17 cellular contexts compared by ENCODE assay signal in genomic region chr19:32866564-32867265, GRCh38. TPM values are rescaled to one million over a fixed set of nuclear protein-coding genes. Genes with fewer than 3 reads are reported as not detected.
"Had no signal": no experiment of that assay in that cellular context is flagged by ENCODE, and none has a peak within 500 bp of the region (broad histone marks: within the 10 kb centered on the region; RNA-seq: fewer than 3 reads in every experiment).

No MANE protein-coding gene starts in this region.

- DNase-seq: activated CD4-positive, alpha-beta T cell treated with anti-CD3 and anti-CD28 coated beads for 1 hour; activated CD4-positive, alpha-beta T cell treated with anti-CD3 and anti-CD28 coated beads, Interleukin-2, amount 50 U/mL, for 48 hours; activated CD8-positive, alpha-beta memory T cell treated with anti-CD3 and anti-CD28 coated beads, Interleukin-2, amount 10 ng/mL, durations not matched to agents 7 days and 5 days; activated gamma-delta T cell treated with Interleukin-2 at 50 U/mL for 16 hours; activated naive CD8-positive, alpha-beta T cell treated with anti-CD3 and anti-CD28 coated beads, Interleukin-2, amount 10 ng/mL, durations not matched to agents 7 days and 5 days; activated T-cell treated with anti-CD3 and anti-CD28 coated beads, Interleukin-2, amount 50 U/mL, for 48 hours; anterior cingulate cortex; foreskin keratinocyte; retina; T1000 had no signal

- H3K9me3 Mint-ChIP-seq: activated naive CD8-positive, alpha-beta T cell treated with anti-CD3 and anti-CD28 coated beads, Interleukin-2, amount 10 ng/mL, durations not matched to agents 7 days and 5 days; neural crest cell; stimulated activated effector memory CD8-positive, alpha-beta T cell treated with anti-CD3 and anti-CD28 coated beads, Interleukin-12 subunit alpha, Interleukin-12 subunit beta, amount 100 ng/mL, for 72 hours had no signal

- H3K4me1 ChIP-seq: breast epithelium, foreskin keratinocyte, parathyroid adenoma had no signal

- H2AFZ ChIP-seq: parathyroid adenoma had no signal

- H3K4me3 ChIP-seq: breast epithelium, dorsolateral prefrontal cortex, tibial nerve had no signal

- H3K27me3 Mint-ChIP-seq: activated CD8-positive, alpha-beta memory T cell treated with anti-CD3 and anti-CD28 coated beads, Interleukin-2, amount 10 ng/mL, durations not matched to agents 7 days and 5 days; activated naive CD8-positive, alpha-beta T cell treated with anti-CD3 and anti-CD28 coated beads, Interleukin-2, amount 10 ng/mL, durations not matched to agents 7 days and 5 days had no signal

- H3K27me3 ChIP-seq: breast epithelium, dorsolateral prefrontal cortex, foreskin keratinocyte, tibial nerve had no signal

- H3K4me3 Mint-ChIP-seq: activated CD8-positive, alpha-beta memory T cell treated with anti-CD3 and anti-CD28 coated beads, Interleukin-2, amount 10 ng/mL, durations not matched to agents 7 days and 5 days; activated naive CD8-positive, alpha-beta T cell treated with anti-CD3 and anti-CD28 coated beads, Interleukin-2, amount 10 ng/mL, durations not matched to agents 7 days and 5 days; neural crest cell; stimulated activated effector memory CD8-positive, alpha-beta T cell treated with anti-CD3 and anti-CD28 coated beads, Interleukin-12 subunit alpha, Interleukin-12 subunit beta, amount 100 ng/mL, for 72 hours had no signal

- H3K9ac ChIP-seq: parathyroid adenoma had no signal

- ATAC-seq: activated CD8-positive, alpha-beta memory T cell treated with anti-CD3 and anti-CD28 coated beads, Interleukin-2, amount 10 ng/mL, durations not matched to agents 7 days and 5 days; foreskin keratinocyte; left lobe of liver; stimulated activated effector memory CD8-positive, alpha-beta T cell treated with anti-CD3 and anti-CD28 coated beads, Interleukin-12 subunit alpha, Interleukin-12 subunit beta, amount 100 ng/mL, for 72 hours had no signal

- H3K27ac ChIP-seq: breast epithelium, dorsolateral prefrontal cortex, foreskin keratinocyte, parathyroid adenoma, tibial nerve had no signal

- H3K36me3 ChIP-seq: breast epithelium had no signal

- H3K36me3 Mint-ChIP-seq: activated CD8-positive, alpha-beta memory T cell treated with anti-CD3 and anti-CD28 coated beads, Interleukin-2, amount 10 ng/mL, durations not matched to agents 7 days and 5 days; activated naive CD8-positive, alpha-beta T cell treated with anti-CD3 and anti-CD28 coated beads, Interleukin-2, amount 10 ng/mL, durations not matched to agents 7 days and 5 days; stimulated activated effector memory CD8-positive, alpha-beta T cell treated with anti-CD3 and anti-CD28 coated beads, Interleukin-12 subunit alpha, Interleukin-12 subunit beta, amount 100 ng/mL, for 72 hours had no signal

- H3K79me2 ChIP-seq: parathyroid adenoma had no signal

- H3K9me3 ChIP-seq: breast epithelium, tibial nerve had no signal

- H3K4me1 Mint-ChIP-seq: activated CD8-positive, alpha-beta memory T cell treated with anti-CD3 and anti-CD28 coated beads, Interleukin-2, amount 10 ng/mL, durations not matched to agents 7 days and 5 days; activated naive CD8-positive, alpha-beta T cell treated with anti-CD3 and anti-CD28 coated beads, Interleukin-2, amount 10 ng/mL, durations not matched to agents 7 days and 5 days; neural crest cell; stimulated activated effector memory CD8-positive, alpha-beta T cell treated with anti-CD3 and anti-CD28 coated beads, Interleukin-12 subunit alpha, Interleukin-12 subunit beta, amount 100 ng/mL, for 72 hours had no signal

- H3K27ac Mint-ChIP-seq: activated CD8-positive, alpha-beta memory T cell treated with anti-CD3 and anti-CD28 coated beads, Interleukin-2, amount 10 ng/mL, durations not matched to agents 7 days and 5 days; activated naive CD8-positive, alpha-beta T cell treated with anti-CD3 and anti-CD28 coated beads, Interleukin-2, amount 10 ng/mL, durations not matched to agents 7 days and 5 days; stimulated activated effector memory CD8-positive, alpha-beta T cell treated with anti-CD3 and anti-CD28 coated beads, Interleukin-12 subunit alpha, Interleukin-12 subunit beta, amount 100 ng/mL, for 72 hours had no signal

RNA-seq across cellular contexts. Expression of gene SLC7A9, which starts 2.9 kb away (rescaled TPM):
- total RNA-seq: foreskin keratinocyte had no signal
